In the genomic region with DNA sequence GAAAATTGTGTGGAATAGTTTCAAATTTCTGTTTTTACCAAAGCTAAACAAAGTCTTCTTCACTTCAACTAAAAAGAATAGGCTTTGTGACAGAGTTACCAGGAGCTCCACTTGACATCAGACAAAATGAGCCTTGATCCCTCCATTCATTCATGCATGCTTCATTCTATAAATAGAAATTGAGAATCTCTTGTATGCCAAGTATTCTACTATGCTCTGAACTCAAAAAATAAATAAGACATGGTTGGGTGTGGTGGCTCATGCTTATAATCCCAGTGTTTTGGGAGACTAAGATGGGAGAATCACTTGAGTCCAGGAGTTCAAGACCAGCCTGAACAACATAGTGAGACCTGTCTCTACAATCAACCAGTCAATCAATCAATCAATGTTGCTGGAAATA, we compare ENCODE assay signal across 23 cellular contexts.
"Had no signal": no experiment of that assay in that cellular context is flagged by ENCODE, and none has a peak within 500 bp of the region (broad histone marks: within the 10 kb centered on the region; RNA-seq: fewer than 3 reads in every experiment).

No MANE protein-coding gene starts in this region.

- DNase-seq: Kasumi-1, KBM-7, MM.1S, NCI-H1105, NCI-H1417, NCI-H1436 treated with DMSO at 0.1 percent for 48 hours, NCI-H1694, NCI-H187 treated with DMSO at 0.1 percent for 48 hours, NCI-H2029 treated with DMSO at 0.1 percent for 48 hours, NCI-H2171, NCI-H226, NCI-H510A, NCI-H524 treated with DMSO at 0.1 percent for 48 hours, NCI-H69, NCI-H774, Right ventricle myocardium superior, RPMI8226, SIG-M5 had no signal

- H3K27ac ChIP-seq: HL-60, SJSA1, SK-N-MC had no signal

- H3K27me3 ChIP-seq: SJSA1 had no signal

- H3K4me3 ChIP-seq: SJSA1, SK-N-MC had no signal

- H3K36me3 ChIP-seq: SJSA1 had no signal

- H3K9me3 ChIP-seq: SJSA1 had no signal

- FAIRE-seq: HTR-8/SVneo, RCC 7860 had no signal
